Comparison of ENCODE assay signal across 9 cellular contexts in genomic region chr3:58047806-58048205, GRCh38. TPM values are rescaled to one million over a fixed set of nuclear protein-coding genes. Genes with fewer than 3 reads are reported as not detected.
DNase-seq lines count a peak whose midpoint lies in the region; ATAC-seq and TF ChIP-seq lines count a peak whose summit lies in the region.
"Had no signal": no experiment of that assay in that cellular context is flagged by ENCODE, and none has a peak within 500 bp of the region (broad histone marks: within the 10 kb centered on the region; RNA-seq: fewer than 3 reads in every experiment).

No MANE protein-coding gene starts in this region.

- intact Hi-C loops in gastrocnemius medialis (cut with DNase I; ENCODE audit: low total_unique reads): no loop called here

- no peak for TF ChIP-seq POLR2A in gastrocnemius medialis (IDR thresholded peaks at IDR 0.05)

- ATAC-seq in SK-N-SH treated with all-trans-retinoic acid at 6 μM for 48 hours: peak; percentile 59
- ATAC-seq in gastrocnemius medialis: no peak
- ATAC-seq in GM18519 (IDR thresholded peaks at IDR 0.05; ENCODE audit: low FRiP score, unreplicated experiment): no peak
- ATAC-seq in esophagus mucosa: no peak

- DNase-seq in EL (peak; percentile 98), fibroblast of villous mesenchyme (ENCODE audit: low read depth) (peak; percentile 89), gastrocnemius medialis (no peak), DMS79 (lab: John Stamatoyannopoulos, UW) (no peak), SIG-M5 (lab: John Stamatoyannopoulos, UW) (no peak)
- DNase-seq: NCI-H2081 treated with DMSO at 0.1 percent for 48 hours had no signal

- H3K27ac ChIP-seq in gastrocnemius medialis: peak overlapping the region; percentile 41 to 74 (median 68)

- H3K9me3 ChIP-seq in gastrocnemius medialis: no peaks in the 10 kb centered on the region

- H3K36me3 ChIP-seq in gastrocnemius medialis: no peaks in the 10 kb centered on the region

- TF ChIP-seq CTCF in fibroblast of villous mesenchyme (IDR thresholded peaks at IDR 0.05; ENCODE audit: insufficient read depth, low read depth, low read length): no peak
- TF ChIP-seq CTCF in gastrocnemius medialis (IDR thresholded peaks at IDR 0.05 in 4 of 5, conservative IDR thresholded peaks at IDR 0.05 in 1 of 5): no peak

- peaks cover 6 to 23% of the 10 kb centered on the region in 2 donors for H3K4me1 ChIP-seq in gastrocnemius medialis

- in situ Hi-C loops in gastrocnemius medialis (cut with MboI; ENCODE audit: low sequenced_read_pairs in 4 of 4): no loop called here

- no peaks in the 10 kb centered on the region for H3K27me3 ChIP-seq in gastrocnemius medialis

- H3K4me3 ChIP-seq in fibroblast of villous mesenchyme (ENCODE audit: low read depth, low read length) (peak overlapping the region; percentile 11), gastrocnemius medialis (no peak overlapping the region)

TF ChIP-seq in SK-N-SH treated with all-trans-retinoic acid at 6 μM for 48 hours, 23 proteins besides CTCF, POLR2A, EP300 and RAD21:
- TF ChIP-seq ZNF8 (CRISPR knock-in tag; IDR thresholded peaks at IDR 0.05) (no peak), TOX (CRISPR knock-in tag; IDR thresholded peaks at IDR 0.05; ENCODE audit: borderline replicate concordance) (no peak), TSHZ2 (CRISPR knock-in tag; IDR thresholded peaks at IDR 0.05) (no peak), SNAI2 (CRISPR knock-in tag; IDR thresholded peaks at IDR 0.05) (no peak), CREB5 (CRISPR knock-in tag; IDR thresholded peaks at IDR 0.05; ENCODE audit: low read depth) (no peak), TCF4 (CRISPR knock-in tag; IDR thresholded peaks at IDR 0.05; ENCODE audit: borderline replicate concordance) (no peak), BACH2 (CRISPR knock-in tag; IDR thresholded peaks at IDR 0.05; ENCODE audit: borderline replicate concordance) (no peak), ESRRG (CRISPR knock-in tag; IDR thresholded peaks at IDR 0.05) (no peak), GLIS3 (CRISPR knock-in tag; IDR thresholded peaks at IDR 0.05) (no peak)

RNA-seq across cellular contexts. Expression of gene FLNB, which starts 39.6 kb away (rescaled TPM):
- 325 and 369 TPM in 2 replicates for total RNA-seq in fibroblast of villous mesenchyme
- total RNA-seq in gastrocnemius medialis: 10 to 100 TPM; 10.9 to 21.5 (median 12.0) TPM
- 124 TPM for total RNA-seq in esophagus mucosa

Comparison
In these comparisons a context has a peak if more than half of its experiments do, and no peak if none do; other contexts are left out.
1. DNase-seq: peak in EL (single experiment) and fibroblast of villous mesenchyme (single experiment); none in gastrocnemius medialis (0 of 2), DMS79 (single experiment) and SIG-M5 (single experiment).